Comparison of ENCODE assay signal across 26 cellular contexts in genomic region chr10:63483983-63484382, GRCh38.
"Had no signal": no experiment of that assay in that cellular context is flagged by ENCODE, and none has a peak within 500 bp of the region (broad histone marks: within the 10 kb centered on the region; RNA-seq: fewer than 3 reads in every experiment).

No MANE protein-coding gene starts in this region.

- H3K36me3 ChIP-seq: neural progenitor cell, ovary, right lobe of liver, sigmoid colon, suprapubic skin, tibial artery, transverse colon, upper lobe of right lung, uterus had no signal

- DNase-seq: natural killer cell; occipital lobe; ovary; posterior cingulate gyrus; psoas muscle; right cardiac atrium; right lobe of liver; sigmoid colon; small intestine; stimulated activated CD4-positive, alpha-beta T cell treated with anti-CD3 and anti-CD28 coated beads, Interleukin-15, amount 100 ng/mL, for 24 hours; stimulated activated CD4-positive, alpha-beta T cell treated with anti-CD3 and anti-CD28 coated beads, Interleukin-2, amount 100 ng/mL, for 24 hours; stimulated activated CD4-positive, alpha-beta T cell treated with anti-CD3 and anti-CD28 coated beads, Interleukin-2, amount 100 ng/mL, for 48 hours; stimulated activated CD4-positive, alpha-beta T cell treated with anti-CD3 and anti-CD28 coated beads, Interleukin-4, amount 100 ng/mL, for 24 hours; stimulated activated naive CD4-positive, alpha-beta T cell; stimulated activated naive CD8-positive, alpha-beta T cell treated with anti-CD3 and anti-CD28 coated beads, Interleukin-15, amount 100 ng/mL, for 72 hours; stimulated activated naive CD8-positive, alpha-beta T cell treated with anti-CD3 and anti-CD28 coated beads, Interleukin-15, Interleukin-2, amounts not matched to agents 100 U/mL and 50 U/mL, for 24 hours; substantia nigra; testis; tibial artery; transverse colon; upper lobe of right lung; uterus had no signal

- H3K27ac ChIP-seq: ovary, parathyroid adenoma, psoas muscle, right lobe of liver, sigmoid colon, suprapubic skin, testis, tibial artery, transverse colon, upper lobe of right lung, uterus had no signal

- H3K4me3 ChIP-seq: neural progenitor cell, ovary, psoas muscle, right lobe of liver, sigmoid colon, suprapubic skin, testis, tibial artery, transverse colon, upper lobe of right lung, uterus had no signal

- H3K9me3 ChIP-seq: ovary, psoas muscle, right lobe of liver, sigmoid colon, suprapubic skin, testis, tibial artery, transverse colon, upper lobe of right lung, uterus had no signal

- H3K4me1 ChIP-seq: right lobe of liver, uterus had no signal

- ATAC-seq: natural killer cell; psoas muscle; right cardiac atrium; right lobe of liver; stimulated activated memory B cell treated with anti-CD40 and anti-IgM and Interleukin-4, amounts not matched to agents 10 μg/mL and 1 μg/mL and 100 μg/mL, for 72 hours; stimulated activated naive CD8-positive, alpha-beta T cell treated with anti-CD3 and anti-CD28 coated beads, Interleukin-15, amount 100 ng/mL, for 72 hours; stimulated activated naive CD8-positive, alpha-beta T cell treated with anti-CD3 and anti-CD28 coated beads, Interleukin-15, Interleukin-2, amounts not matched to agents 100 U/mL and 50 U/mL, for 24 hours; upper lobe of right lung had no signal
